In the genomic region with DNA sequence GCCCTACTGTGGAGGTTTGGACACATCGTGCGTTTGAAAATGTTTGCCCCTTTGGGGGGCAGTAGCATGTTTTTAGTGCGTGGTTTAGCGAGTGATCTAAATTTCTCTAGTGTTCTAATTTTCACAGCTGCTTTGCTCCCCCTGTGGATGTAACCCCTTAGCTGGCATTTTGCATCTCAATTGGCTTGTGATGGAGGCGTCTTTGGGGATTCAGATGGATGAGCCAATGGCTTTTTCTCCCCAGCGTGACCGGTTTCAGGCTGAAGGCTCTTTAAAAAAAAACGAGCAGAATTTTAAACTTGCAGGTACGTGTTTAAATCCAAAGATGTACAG, we compare ENCODE assay signal across 8 cellular contexts. TPM values are rescaled to one million over a fixed set of nuclear protein-coding genes. Genes with fewer than 3 reads are reported as not detected.
DNase-seq lines count a peak whose midpoint lies in the region; ATAC-seq and TF ChIP-seq lines count a peak whose summit lies in the region.

No MANE protein-coding gene starts in this region.

- H3K27me3 ChIP-seq in kidney epithelial cell (ENCODE audit: control insufficient read depth, insufficient read depth, low read length) = no peaks in the 10 kb centered on the region
- H3K27me3 ChIP-seq in tibial artery = no peaks in the 10 kb centered on the region

- intact Hi-C loops in tibial artery (cut with DNase I; ENCODE audit: low total_unique reads) = no loop called here

- H3K36me3 ChIP-seq in kidney epithelial cell (ENCODE audit: control insufficient read depth, insufficient read depth, low read length) (no peaks in the 10 kb centered on the region), tibial artery (no peaks in the 10 kb centered on the region)

- peak; percentile 14 for ATAC-seq in HG02763 (IDR thresholded peaks at IDR 0.05; ENCODE audit: unreplicated experiment)

- H3K9me3 ChIP-seq in tibial artery = no peaks in the 10 kb centered on the region

- peaks cover 0 to 16% (median 13%) of the 10 kb centered on the region in 4 donors for H3K4me1 ChIP-seq in tibial artery

- peak; percentile 16 for DNase-seq in stimulated activated CD4-positive, alpha-beta T cell treated with anti-CD3 and anti-CD28 coated beads, Interleukin-1b, Interleukin-23, amount 100 ng/mL, for 48 hours
- no peak for DNase-seq in stimulated activated CD4-positive, alpha-beta T cell treated with anti-CD3 and anti-CD28 coated beads, Interleukin-12 subunit alpha, Interleukin-12 subunit beta, amount 100 ng/mL, for 4 hours
- DNase-seq in NCI-H187 (lab: John Stamatoyannopoulos, UW) (peak; percentile 31 to 90), amniotic epithelial cell (ENCODE audit: low read depth) (peak; percentile 32), kidney epithelial cell (ENCODE audit: low read depth) (no peak), tibial artery (no peak), EL (no peak)

- no peak for TF ChIP-seq CTCF in kidney epithelial cell (IDR thresholded peaks at IDR 0.05; ENCODE audit: insufficient read depth, low read length, poor library complexity, severe bottlenecking)
- no peak for TF ChIP-seq CTCF in tibial artery (IDR thresholded peaks at IDR 0.05)

- H3K4me3 ChIP-seq in kidney epithelial cell (ENCODE audit: low read depth, low read length) = peak overlapping the region; percentile 63
- peak overlapping the region; percentile 62 to 76 for H3K4me3 ChIP-seq in tibial artery

- H3K27ac ChIP-seq in tibial artery = peak overlapping the region; percentile 62 to 63

RNA-seq across cellular contexts. Expression of a gene that starts 0.8 kb away (rescaled TPM):
- total RNA-seq in kidney epithelial cell = 5.7 and 6.1 TPM in 2 replicates

Comparison
In these comparisons a context has a peak if more than half of its experiments do, and no peak if none do; other contexts are left out.
1. DNase-seq: peak in stimulated activated CD4-positive, alpha-beta T cell treated with anti-CD3 and anti-CD28 coated beads, Interleukin-1b, Interleukin-23, amount 100 ng/mL, for 48 hours (single experiment), NCI-H187 (2 of 2) and amniotic epithelial cell (single experiment); none in stimulated activated CD4-positive, alpha-beta T cell treated with anti-CD3 and anti-CD28 coated beads, Interleukin-12 subunit alpha, Interleukin-12 subunit beta, amount 100 ng/mL, for 4 hours (single experiment), kidney epithelial cell (single experiment), tibial artery (0 of 2) and EL (single experiment).